ENCODE assay signal across 10 cellular contexts in the genomic region with DNA sequence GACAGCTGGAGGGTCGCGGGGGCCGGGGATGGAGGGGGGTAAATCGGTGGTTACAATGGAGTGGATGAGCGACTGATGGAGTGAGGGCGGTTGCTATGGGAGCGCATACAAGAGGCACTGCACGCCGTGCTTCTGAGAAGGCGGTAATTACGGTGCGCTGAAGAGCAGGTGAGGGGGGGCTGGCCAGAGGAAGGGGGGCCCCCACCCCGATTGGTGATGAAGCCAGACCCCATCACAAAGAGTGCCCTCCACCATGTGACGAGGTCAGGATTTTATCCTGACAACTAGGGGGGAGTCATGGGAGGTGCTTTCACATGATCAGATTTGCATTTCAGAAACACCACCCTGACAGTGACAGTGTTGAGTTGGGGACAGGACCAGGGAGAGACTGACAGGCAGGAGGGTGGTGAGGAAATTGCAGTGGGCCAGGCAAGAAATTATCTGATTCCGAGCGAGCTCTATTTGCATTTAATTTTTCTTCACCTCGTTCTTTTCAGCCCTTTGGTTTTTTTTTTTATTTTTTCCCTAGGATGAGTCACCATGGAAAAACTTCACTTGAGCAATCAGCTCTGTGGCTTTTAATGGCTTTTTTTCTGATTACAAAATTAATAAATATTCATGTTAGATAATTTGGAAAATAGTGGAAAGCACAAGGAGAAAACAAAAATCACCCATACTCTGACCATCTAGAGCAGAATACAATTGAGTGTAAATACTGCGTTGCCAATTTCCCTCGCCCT. TPM values are rescaled to one million over a fixed set of nuclear protein-coding genes. Genes with fewer than 3 reads are reported as not detected.
A peak's percentile ranks its signal among the peaks of the same experiment; 100 is the strongest.
DNase-seq lines count a peak whose midpoint lies in the region; ATAC-seq and TF ChIP-seq lines count a peak whose summit lies in the region.
"Had no signal": no experiment of that assay in that cellular context is flagged by ENCODE, and none has a peak within 500 bp of the region (broad histone marks: within the 10 kb centered on the region; RNA-seq: fewer than 3 reads in every experiment).

No MANE protein-coding gene starts in this region.

- POLR2A ChIA-PET in activated CD4-positive, alpha-beta memory T cell treated with anti-CD3 and anti-CD28 coated beads for 36 hours (lab: Charles Lee) = no interaction called here

- TF ChIP-seq CTCF in AG10803 (conservative IDR thresholded peaks at IDR 0.05; ENCODE audit: low read length) (no peak), colonic mucosa (IDR thresholded peaks at IDR 0.05) (no peak), nephron (IDR thresholded peaks at IDR 0.05; ENCODE audit: unreplicated experiment in 3 of 3) (no peak)

- H3K4me1 Mint-ChIP-seq in nephron = peaks cover 90% of the 10 kb centered on the region
- H3K4me1 Mint-ChIP-seq in activated CD4-positive, alpha-beta memory T cell treated with anti-CD3 and anti-CD28 coated beads for 36 hours (ENCODE audit: low read depth) = peaks cover 22% of the 10 kb centered on the region

- H3K27me3 Mint-ChIP-seq in nephron (ENCODE audit: low read depth) = no peaks in the 10 kb centered on the region
- peaks cover 22% of the 10 kb centered on the region for H3K27me3 Mint-ChIP-seq in activated CD4-positive, alpha-beta memory T cell treated with anti-CD3 and anti-CD28 coated beads for 36 hours

- H3K9ac ChIP-seq in colonic mucosa (ENCODE audit: low read depth in 2 of 2, low read length in 2 of 2) = no peak overlapping the region

- H3K4me1 ChIP-seq in colonic mucosa = no peaks in the 10 kb centered on the region

- no peaks in the 10 kb centered on the region for H3K36me3 ChIP-seq in colonic mucosa
- H3K36me3 ChIP-seq: WERI-Rb-1 had no signal

- no peaks in the 10 kb centered on the region for H3K9me3 ChIP-seq in colonic mucosa

- H3K27ac ChIP-seq in colonic mucosa = peak overlapping the region; percentile 40
- H3K27ac ChIP-seq: WERI-Rb-1 had no signal

- no peak for ATAC-seq in HG03280 (IDR thresholded peaks at IDR 0.05; ENCODE audit: unreplicated experiment)

- no peaks in the 10 kb centered on the region for H3K27me3 ChIP-seq in colonic mucosa

- no peaks in the 10 kb centered on the region for H3K36me3 Mint-ChIP-seq in nephron (ENCODE audit: low read depth)
- no peaks in the 10 kb centered on the region for H3K36me3 Mint-ChIP-seq in activated CD4-positive, alpha-beta memory T cell treated with anti-CD3 and anti-CD28 coated beads for 36 hours

- no peak overlapping the region for H3K4me3 Mint-ChIP-seq in nephron
- no peak overlapping the region for H3K4me3 Mint-ChIP-seq in activated CD4-positive, alpha-beta memory T cell treated with anti-CD3 and anti-CD28 coated beads for 36 hours

- intact Hi-C loops in colonic mucosa (cut with DNase I) = no loop called here
- intact Hi-C loops in activated CD4-positive, alpha-beta memory T cell treated with anti-CD3 and anti-CD28 coated beads for 36 hours (cut with micrococcal nuclease) = no loop called here

- peak overlapping the region; percentile 95 to 99 (median 99) for H3K27ac Mint-ChIP-seq in nephron
- no peak overlapping the region for H3K27ac Mint-ChIP-seq in activated CD4-positive, alpha-beta memory T cell treated with anti-CD3 and anti-CD28 coated beads for 36 hours

- CTCF ChIA-PET in activated CD4-positive, alpha-beta memory T cell treated with anti-CD3 and anti-CD28 coated beads for 36 hours (lab: Charles Lee) = interaction anchor here (0.6 kb wide), 1 partner anchor 131 kb away, joined by 4 read pairs; no protein-coding TSS in a partner anchor

- DNase-seq in AG10803 (ENCODE audit: low read depth) (peak; percentile 72), NCI-H2081 (lab: John Stamatoyannopoulos, UW) (peak; percentile 75 to 89), colonic mucosa (no peak), H4 (ENCODE audit: low spot score) (no peak), cerebellar nuclear complex (lab: John Stamatoyannopoulos, UW) (no peak)
- DNase-seq in activated CD4-positive, alpha-beta memory T cell treated with anti-CD3 and anti-CD28 coated beads for 36 hours = no peak
- DNase-seq: DND-41, WERI-Rb-1 had no signal

- H3K4me3 ChIP-seq in AG10803 (ENCODE audit: low read length) = peak overlapping the region; percentile 20
- H3K4me3 ChIP-seq in colonic mucosa = no peak overlapping the region

- no peaks in the 10 kb centered on the region for H3K9me3 Mint-ChIP-seq in nephron
- H3K9me3 Mint-ChIP-seq in activated CD4-positive, alpha-beta memory T cell treated with anti-CD3 and anti-CD28 coated beads for 36 hours = no peaks in the 10 kb centered on the region

RNA-seq across cellular contexts. Expression of a gene that starts 7.9 kb away (rescaled TPM):
- not detected for total RNA-seq in colonic mucosa
- under 1 TPM in 1 of 2 experiments, not detected in 1; 0.15 TPM for total RNA-seq in activated CD4-positive, alpha-beta memory T cell treated with anti-CD3 and anti-CD28 coated beads for 36 hours
- total RNA-seq in H4 (2014; rRNA removed; shearing (Covaris generic)) = not detected in 2 replicates

RNA-seq across cellular contexts. Expression of a gene that starts 27.8 kb away (rescaled TPM):
- total RNA-seq in colonic mucosa = 10 to 100 TPM in 1 of 2 donors, not detected in 1; 35.4 TPM
- not detected for total RNA-seq in activated CD4-positive, alpha-beta memory T cell treated with anti-CD3 and anti-CD28 coated beads for 36 hours
- total RNA-seq in H4 (2014; rRNA removed; shearing (Covaris generic)) = not detected in 2 replicates

RNA-seq across cellular contexts. Expression of a gene that starts 59.5 kb away (rescaled TPM):
- not detected for total RNA-seq in colonic mucosa
- total RNA-seq in activated CD4-positive, alpha-beta memory T cell treated with anti-CD3 and anti-CD28 coated beads for 36 hours = under 1 TPM; 0.45 to 0.90 TPM
- total RNA-seq in H4 (2014; rRNA removed; shearing (Covaris generic)) = 6.8 and 22.7 TPM in 2 replicates

Comparison
In these comparisons a context has a peak if more than half of its experiments do, and no peak if none do; other contexts are left out.
1. DNase-seq: peak in AG10803 (single experiment) and NCI-H2081 (2 of 2); none in colonic mucosa (single experiment), activated CD4-positive, alpha-beta memory T cell treated with anti-CD3 and anti-CD28 coated beads for 36 hours (single experiment), H4 (single experiment) and cerebellar nuclear complex (0 of 2).